6 cellular contexts compared by ENCODE assay signal in genomic region chr15:82411595-82411994, GRCh38.
DNase-seq lines count a peak whose midpoint lies in the region; ATAC-seq and TF ChIP-seq lines count a peak whose summit lies in the region.
"Not testable (repeated sequence)": the region's sequence is repeated elsewhere in the genome, so short reads cannot be mapped to it uniquely, and the experiment has no call there.

No MANE protein-coding gene starts in this region.

- not testable (repeated sequence) for H3K27ac ChIP-seq in MM.1S (ENCODE audit: low read length)

- TF ChIP-seq CTCF in MM.1S (IDR thresholded peaks at IDR 0.05; ENCODE audit: low read length): not testable (repeated sequence)

- H2AFZ ChIP-seq in MM.1S (ENCODE audit: low read length): not testable (repeated sequence)

- not testable (repeated sequence) for H3K9me3 ChIP-seq in MM.1S (replicated peaks; ENCODE audit: insufficient read depth, low read length)

- ATAC-seq in GM18907 (IDR thresholded peaks at IDR 0.05; ENCODE audit: unreplicated experiment) (peak; percentile 58), GM21390 (IDR thresholded peaks at IDR 0.05; ENCODE audit: unreplicated experiment) (peak; percentile 70), HG03175 (IDR thresholded peaks at IDR 0.05; ENCODE audit: unreplicated experiment) (peak; percentile 47)

- H3K4me3 ChIP-seq in MM.1S (ENCODE audit: low read length): not testable (repeated sequence)

- H3K36me3 ChIP-seq in MM.1S (replicated peaks; ENCODE audit: insufficient read depth, low read length): not testable (repeated sequence)

- not testable (repeated sequence) for H3K9me2 ChIP-seq in MM.1S (replicated peaks; ENCODE audit: insufficient read depth, low read length)

- H4K20me1 ChIP-seq in MM.1S (ENCODE audit: insufficient read depth, low read length): not testable (repeated sequence)

- not testable (repeated sequence) for H3F3A ChIP-seq in MM.1S (ENCODE audit: insufficient read depth, low read length)

- not testable (repeated sequence) for DNase-seq in MM.1S
- DNase-seq in amniotic epithelial cell (ENCODE audit: low read depth) (peak; percentile 36), iris pigment epithelial cell (ENCODE audit: low read depth) (peak; percentile 6)

- not testable (repeated sequence) for H3K9ac ChIP-seq in MM.1S (ENCODE audit: low read length)

- H3K4me1 ChIP-seq in MM.1S (ENCODE audit: low read length): peaks cover 11% of the 10 kb centered on the region

- peak overlapping the region; percentile 15; the same call in 1 of the 2 replicates for H3K4me2 ChIP-seq in MM.1S (ENCODE audit: low read depth, low read length)

- H3K79me2 ChIP-seq in MM.1S (ENCODE audit: low read length): not testable (repeated sequence)

- H3K27me3 ChIP-seq in MM.1S (replicated peaks; ENCODE audit: insufficient read depth, low read length): not testable (repeated sequence)
